In genomic region chr1:18183477-18183974, GRCh38 we compare ENCODE assay signal across 21 cellular contexts.
"Had no signal": no experiment of that assay in that cellular context is flagged by ENCODE, and none has a peak within 500 bp of the region (broad histone marks: within the 10 kb centered on the region; RNA-seq: fewer than 3 reads in every experiment).

No MANE protein-coding gene starts in this region.

- H3K36me3 Mint-ChIP-seq: activated naive CD4-positive, alpha-beta T cell treated with anti-CD3 and anti-CD28 coated beads, Interleukin-2, amount 10 ng/mL, durations not matched to agents 7 days and 5 days; memory B cell; natural killer cell treated with Interleukin-12 subunit alpha and Interleukin-12 subunit beta and Interleukin-15 and Interleukin-18, amount 100 ng/mL, for 72 hours had no signal

- H3K4me3 Mint-ChIP-seq: activated CD4-positive, alpha-beta memory T cell treated with anti-CD3 and anti-CD28 coated beads, Interleukin-2, amount 10 ng/mL, durations not matched to agents 7 days and 5 days; activated CD4-positive, alpha-beta T cell treated with anti-CD3 and anti-CD28 coated beads, Interleukin-2, amount 10 ng/mL, durations not matched to agents 24 days and 14 days; activated naive CD4-positive, alpha-beta T cell treated with anti-CD3 and anti-CD28 coated beads, Interleukin-2, amount 10 ng/mL, durations not matched to agents 7 days and 5 days; activated T-cell treated with anti-CD3 and anti-CD28 coated beads, Interleukin-2, amount 50 U/mL, for 72 hours; endodermal cell; memory B cell; natural killer cell treated with Interleukin-12 subunit alpha and Interleukin-12 subunit beta and Interleukin-15 and Interleukin-18, amount 100 ng/mL, for 72 hours; stimulated activated naive CD8-positive, alpha-beta T cell treated with anti-CD3 and anti-CD28 coated beads, Interleukin-15, amount 100 ng/mL, for 72 hours had no signal

- FAIRE-seq: pancreas, urothelium cell line had no signal

- H3K9me3 ChIP-seq: body of pancreas, heart right ventricle, neutrophil, pancreas, psoas muscle, tibial nerve had no signal

- H3K4me1 ChIP-seq: body of pancreas, pancreas, psoas muscle, tibial nerve had no signal

- H3K4me3 ChIP-seq: body of pancreas, cardiac muscle cell, heart right ventricle, pancreas, psoas muscle, tibial nerve had no signal

- H3K27ac Mint-ChIP-seq: activated CD4-positive, alpha-beta memory T cell treated with anti-CD3 and anti-CD28 coated beads, Interleukin-2, amount 10 ng/mL, durations not matched to agents 7 days and 5 days; activated CD4-positive, alpha-beta T cell treated with anti-CD3 and anti-CD28 coated beads, Interleukin-2, amount 10 ng/mL, durations not matched to agents 24 days and 14 days; activated naive CD4-positive, alpha-beta T cell treated with anti-CD3 and anti-CD28 coated beads, Interleukin-2, amount 10 ng/mL, durations not matched to agents 7 days and 5 days; activated T-cell treated with anti-CD3 and anti-CD28 coated beads, Interleukin-2, amount 50 U/mL, for 72 hours; endodermal cell; memory B cell; natural killer cell treated with Interleukin-12 subunit alpha and Interleukin-12 subunit beta and Interleukin-15 and Interleukin-18, amount 100 ng/mL, for 72 hours; stimulated activated naive CD8-positive, alpha-beta T cell treated with anti-CD3 and anti-CD28 coated beads, Interleukin-15, amount 100 ng/mL, for 72 hours had no signal

- H3K4me1 Mint-ChIP-seq: activated CD4-positive, alpha-beta memory T cell treated with anti-CD3 and anti-CD28 coated beads, Interleukin-2, amount 10 ng/mL, durations not matched to agents 7 days and 5 days; activated CD4-positive, alpha-beta T cell treated with anti-CD3 and anti-CD28 coated beads, Interleukin-2, amount 10 ng/mL, durations not matched to agents 24 days and 14 days; activated naive CD4-positive, alpha-beta T cell treated with anti-CD3 and anti-CD28 coated beads, Interleukin-2, amount 10 ng/mL, durations not matched to agents 7 days and 5 days; memory B cell; stimulated activated naive CD8-positive, alpha-beta T cell treated with anti-CD3 and anti-CD28 coated beads, Interleukin-15, amount 100 ng/mL, for 72 hours had no signal

- H3K27me3 ChIP-seq: body of pancreas had no signal

- H3K27me3 Mint-ChIP-seq: activated CD4-positive, alpha-beta T cell treated with anti-CD3 and anti-CD28 coated beads, Interleukin-2, amount 10 ng/mL, durations not matched to agents 24 days and 14 days; activated naive CD4-positive, alpha-beta T cell treated with anti-CD3 and anti-CD28 coated beads, Interleukin-2, amount 10 ng/mL, durations not matched to agents 7 days and 5 days had no signal

- ATAC-seq: activated CD4-positive, CD25-positive, alpha-beta regulatory T cell treated with anti-CD3 and anti-CD28 coated beads, Interleukin-2, amount 50 U/mL, for 24 hours; activated T-cell treated with anti-CD3 and anti-CD28 coated beads, Interleukin-2, amount 50 U/mL, for 72 hours; body of pancreas; left colon; natural killer cell treated with Interleukin-12 subunit alpha and Interleukin-12 subunit beta and Interleukin-15 and Interleukin-18, amount 100 ng/mL, for 72 hours; psoas muscle; stimulated activated naive CD8-positive, alpha-beta T cell treated with anti-CD3 and anti-CD28 coated beads, Interleukin-15, amount 100 ng/mL, for 72 hours had no signal

- DNase-seq: activated CD4-positive, alpha-beta memory T cell treated with anti-CD3 and anti-CD28 coated beads, Interleukin-2, amount 10 ng/mL, durations not matched to agents 7 days and 5 days; activated CD4-positive, alpha-beta T cell treated with anti-CD3 and anti-CD28 coated beads, Interleukin-2, amount 10 ng/mL, durations not matched to agents 24 days and 14 days; activated effector memory CD4-positive, alpha-beta T cell treated with Interleukin-2 at 50 U/mL for 16 hours; activated naive CD4-positive, alpha-beta T cell treated with anti-CD3 and anti-CD28 coated beads, Interleukin-2, amount 10 ng/mL, durations not matched to agents 7 days and 5 days; activated T-cell treated with anti-CD3 and anti-CD28 coated beads, Interleukin-2, amount 50 U/mL, for 72 hours; cortex of kidney; left colon; stimulated activated naive CD8-positive, alpha-beta T cell treated with anti-CD3 and anti-CD28 coated beads, Interleukin-15, amount 100 ng/mL, for 72 hours had no signal

- H3K36me3 ChIP-seq: cardiac muscle cell, heart right ventricle, neutrophil, pancreas, tibial nerve had no signal

- H3K9me3 Mint-ChIP-seq: activated CD4-positive, alpha-beta memory T cell treated with anti-CD3 and anti-CD28 coated beads, Interleukin-2, amount 10 ng/mL, durations not matched to agents 7 days and 5 days; activated CD4-positive, alpha-beta T cell treated with anti-CD3 and anti-CD28 coated beads, Interleukin-2, amount 10 ng/mL, durations not matched to agents 24 days and 14 days; activated naive CD4-positive, alpha-beta T cell treated with anti-CD3 and anti-CD28 coated beads, Interleukin-2, amount 10 ng/mL, durations not matched to agents 7 days and 5 days; activated T-cell treated with anti-CD3 and anti-CD28 coated beads, Interleukin-2, amount 50 U/mL, for 72 hours; endodermal cell; memory B cell; natural killer cell treated with Interleukin-12 subunit alpha and Interleukin-12 subunit beta and Interleukin-15 and Interleukin-18, amount 100 ng/mL, for 72 hours; stimulated activated naive CD8-positive, alpha-beta T cell treated with anti-CD3 and anti-CD28 coated beads, Interleukin-15, amount 100 ng/mL, for 72 hours had no signal

- H3K27ac ChIP-seq: body of pancreas, cardiac muscle cell, epithelial cell of prostate, heart right ventricle, neutrophil, pancreas, psoas muscle, tibial nerve had no signal
